24 cellular contexts compared by ENCODE assay signal in the genomic region with DNA sequence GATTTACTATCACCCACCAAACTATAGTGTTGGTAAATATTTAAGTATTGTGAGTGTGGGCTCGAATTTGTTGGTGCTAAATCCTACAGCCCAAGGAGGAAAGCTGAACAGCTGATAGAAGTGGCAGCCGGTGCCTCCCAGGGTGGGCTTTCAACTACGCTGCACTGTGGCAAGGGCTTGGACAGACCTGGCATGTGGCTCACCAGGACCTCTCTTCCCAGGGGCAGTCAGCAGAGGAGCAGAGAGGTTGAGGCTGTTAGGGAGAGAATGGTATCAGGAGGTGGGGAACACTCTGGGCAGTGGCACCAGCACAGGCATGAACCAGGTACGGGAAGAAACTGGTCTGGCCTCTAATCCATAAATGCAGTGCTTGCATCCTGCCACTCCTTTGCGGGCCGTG. TPM values are rescaled to one million over a fixed set of nuclear protein-coding genes. Genes with fewer than 3 reads are reported as not detected.
DNase-seq lines count a peak whose midpoint lies in the region; FAIRE-seq and TF ChIP-seq lines count a peak whose summit lies in the region.
"Had no signal": no experiment of that assay in that cellular context is flagged by ENCODE, and none has a peak within 500 bp of the region (broad histone marks: within the 10 kb centered on the region; RNA-seq: fewer than 3 reads in every experiment).

No MANE protein-coding gene starts in this region.

- no peaks in the 10 kb centered on the region for H3K9me3 ChIP-seq in kidney (ENCODE audit: control insufficient read depth in 1 of 2, low read length in 2 of 2)
- H3K9me3 ChIP-seq in neural progenitor cell (ENCODE audit: low read depth): no peaks in the 10 kb centered on the region
- H3K9me3 ChIP-seq in Peyer's patch: no peaks in the 10 kb centered on the region
- H3K9me3 ChIP-seq: BLaER1, Caco-2, HAP-1 had no signal

- TF ChIP-seq CTCF in kidney (IDR thresholded peaks at IDR 0.05; ENCODE audit: borderline replicate concordance, extremely low read depth, insufficient read depth) (no peak), neural progenitor cell (IDR thresholded peaks at IDR 0.05) (no peak), Peyer's patch (IDR thresholded peaks at IDR 0.05) (no peak)

- peaks cover 9% of the 10 kb centered on the region for H3K27me3 Mint-ChIP-seq in neural progenitor cell (ENCODE audit: insufficient read depth, low read depth)
- H3K27me3 Mint-ChIP-seq: B cell; CD4-positive, CD25-positive, alpha-beta regulatory T cell had no signal

- H3K4me1 ChIP-seq in kidney (ENCODE audit: control insufficient read depth in 1 of 2, insufficient read depth in 1 of 2, low read depth in 1 of 2, low read length in 2 of 2) (peaks cover 10 to 21% of the 10 kb centered on the region in 2 donors), neural progenitor cell (no peaks in the 10 kb centered on the region), Peyer's patch (no peaks in the 10 kb centered on the region)
- H3K4me1 ChIP-seq: BLaER1, Caco-2, HAP-1 had no signal

- no peak for FAIRE-seq in kidney (lab: Jason Lieb, UNC)
- FAIRE-seq: A204.1, G401.6, GM12892, H54 had no signal

- H2AFZ ChIP-seq in neural progenitor cell (replicated peaks): no peak overlapping the region

- peak overlapping the region; percentile 12 for H3K4me3 Mint-ChIP-seq in neural progenitor cell
- H3K4me3 Mint-ChIP-seq: B cell; CD4-positive, CD25-positive, alpha-beta regulatory T cell; CD8-positive, alpha-beta T cell; HFFc6 had no signal

- intact Hi-C loops in kidney (cut with DNase I) (no loop called here), head of caudate nucleus (cut with DNase I) (no loop called here)

- H3K4me3 ChIP-seq in kidney (ENCODE audit: low read length in 2 of 2) (no peak overlapping the region), neural progenitor cell (no peak overlapping the region), Peyer's patch (no peak overlapping the region)
- H3K4me3 ChIP-seq: BLaER1, HAP-1 had no signal

- H3K36me3 ChIP-seq in kidney (ENCODE audit: control insufficient read depth in 1 of 2, insufficient read depth in 2 of 2, low read length in 2 of 2) (peaks cover 68 to 90% of the 10 kb centered on the region in 2 donors), neural progenitor cell (no peaks in the 10 kb centered on the region), Peyer's patch (no peaks in the 10 kb centered on the region)
- H3K36me3 ChIP-seq: BLaER1 had no signal

- peak overlapping the region; percentile 30 for H3K27ac Mint-ChIP-seq in neural progenitor cell
- H3K27ac Mint-ChIP-seq: B cell; CD4-positive, CD25-positive, alpha-beta regulatory T cell; CD8-positive, alpha-beta T cell; HFFc6 had no signal

- H3K4me2 ChIP-seq in neural progenitor cell: no peak overlapping the region
- H3K4me2 ChIP-seq: BLaER1 had no signal

- peak; percentile 37 for DNase-seq in activated effector memory CD4-positive, alpha-beta T cell treated with anti-CD3 and anti-CD28 coated beads, Interleukin-2, amount 50 U/mL, for 16 hours
- no peak for DNase-seq in activated effector memory CD4-positive, alpha-beta T cell treated with Interleukin-2 at 50 U/mL for 16 hours
- DNase-seq in kidney (peak; percentile 39), neural progenitor cell (ENCODE audit: low spot score) (no peak), OCI-M1 (lab: John Stamatoyannopoulos, UW) (no peak), head of caudate nucleus (no peak), Peyer's patch (no peak)
- DNase-seq: Caco-2; CD4-positive, CD25-positive, alpha-beta regulatory T cell; CD8-positive, alpha-beta T cell; DMS153; DND-41; GOT3; HFFc6 had no signal

- no peaks in the 10 kb centered on the region for H4K20me1 ChIP-seq in neural progenitor cell (ENCODE audit: low read depth)
- H4K20me1 ChIP-seq: BLaER1 had no signal

- no peaks in the 10 kb centered on the region for H3K9me3 Mint-ChIP-seq in neural progenitor cell
- H3K9me3 Mint-ChIP-seq: CD4-positive, CD25-positive, alpha-beta regulatory T cell; CD8-positive, alpha-beta T cell; HFFc6 had no signal

- H3K4me1 Mint-ChIP-seq in neural progenitor cell: peaks cover 17% of the 10 kb centered on the region
- H3K4me1 Mint-ChIP-seq: B cell; CD4-positive, CD25-positive, alpha-beta regulatory T cell had no signal

- H3F3A ChIP-seq in neural progenitor cell (ENCODE audit: low read depth): no peaks in the 10 kb centered on the region

- H3K27ac ChIP-seq in kidney (ENCODE audit: low read depth in 2 of 2, low read length in 2 of 2) (no peak overlapping the region), neural progenitor cell (no peak overlapping the region), Peyer's patch (no peak overlapping the region)
- H3K27ac ChIP-seq: 22Rv1, BLaER1, C4-2B had no signal

- H3K27me3 ChIP-seq in neural progenitor cell (no peaks in the 10 kb centered on the region), Peyer's patch (no peaks in the 10 kb centered on the region)
- H3K27me3 ChIP-seq: BLaER1 had no signal

- no peak overlapping the region for H3K9ac ChIP-seq in kidney (ENCODE audit: low read length in 2 of 2)
- H3K9ac ChIP-seq in neural progenitor cell: no peak overlapping the region
- H3K9ac ChIP-seq: BLaER1 had no signal

- no peaks in the 10 kb centered on the region for H3K79me2 ChIP-seq in neural progenitor cell (ENCODE audit: low read depth)

- no peaks in the 10 kb centered on the region for H3K36me3 Mint-ChIP-seq in neural progenitor cell
- H3K36me3 Mint-ChIP-seq: CD4-positive, CD25-positive, alpha-beta regulatory T cell; CD8-positive, alpha-beta T cell had no signal

- TF ChIP-seq POLR2A in Peyer's patch (IDR thresholded peaks at IDR 0.05): no peak

RNA-seq across cellular contexts. Expression of a gene that starts 44.6 kb away (rescaled TPM):
- total RNA-seq in kidney (172 TPM), neural progenitor cell (ENCODE audit: low replicate concordance) (0.04 and 0.06 TPM in 2 replicates), Peyer's patch (10 to 100 TPM in 1 of 4 donors, 1 to 10 TPM in 3; 5.0 to 41.0 (median 10.0) TPM)
- polyA plus RNA-seq in kidney (ENCODE audit: insufficient read depth, low read depth, low replicate concordance): 44.4 TPM
- total RNA-seq: B cell had no signal
- polyA plus RNA-seq: AG04450; CD4-positive, CD25-positive, alpha-beta regulatory T cell had no signal

Comparison
In these comparisons a context has a peak if more than half of its experiments do, and no peak if none do; other contexts are left out.
1. DNase-seq: peak in activated effector memory CD4-positive, alpha-beta T cell treated with anti-CD3 and anti-CD28 coated beads, Interleukin-2, amount 50 U/mL, for 16 hours (single experiment) and kidney (single experiment); none in activated effector memory CD4-positive, alpha-beta T cell treated with Interleukin-2 at 50 U/mL for 16 hours (single experiment), neural progenitor cell (single experiment), OCI-M1 (single experiment), head of caudate nucleus (0 of 42) and Peyer's patch (0 of 3).